Comparison of ENCODE assay signal across 1 cellular context in the genomic region with DNA sequence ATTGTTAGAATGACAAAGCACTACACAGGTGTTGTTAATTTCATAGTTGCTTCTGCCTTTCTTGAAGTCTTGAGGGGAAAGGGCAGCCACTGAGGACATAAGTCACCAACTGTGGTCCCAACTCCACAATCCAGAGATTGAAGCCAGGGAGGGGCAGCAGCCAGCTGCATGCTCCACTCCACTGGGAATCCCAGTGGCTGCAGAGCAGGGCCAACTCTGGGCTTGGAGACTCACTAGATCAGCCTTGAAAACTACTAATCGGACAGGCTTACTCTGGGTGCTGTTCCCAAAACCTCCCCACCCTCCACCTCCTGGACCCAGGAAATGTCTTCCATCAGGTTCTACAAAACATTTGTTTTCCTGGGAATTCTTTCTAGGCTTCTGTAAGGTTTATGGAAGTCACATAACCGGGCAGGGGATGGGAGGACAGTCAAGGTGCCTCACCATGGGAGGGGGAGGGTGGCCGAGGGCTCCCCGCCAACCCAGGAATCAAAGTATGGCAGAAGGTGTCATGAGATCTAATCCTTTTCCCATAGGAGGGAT.
TF ChIP-seq lines count a peak whose summit lies in the region.

No MANE protein-coding gene starts in this region.

TF ChIP-seq in H1, 55 proteins besides CTCF, POLR2A, EP300 and RAD21:
- TF ChIP-seq RBBP5 (IDR thresholded peaks at IDR 0.05; ENCODE audit: borderline replicate concordance, low read depth, low read length), result no peak
- no peak for TF ChIP-seq POU5F1 (IDR thresholded peaks at IDR 0.05; ENCODE audit: low read depth, low read length)
- no peak for TF ChIP-seq CHD2 (IDR thresholded peaks at IDR 0.05; ENCODE audit: low read length)
- TF ChIP-seq SP4 (IDR thresholded peaks at IDR 0.05; ENCODE audit: low read length), result no peak
- TF ChIP-seq, protein P1, sequence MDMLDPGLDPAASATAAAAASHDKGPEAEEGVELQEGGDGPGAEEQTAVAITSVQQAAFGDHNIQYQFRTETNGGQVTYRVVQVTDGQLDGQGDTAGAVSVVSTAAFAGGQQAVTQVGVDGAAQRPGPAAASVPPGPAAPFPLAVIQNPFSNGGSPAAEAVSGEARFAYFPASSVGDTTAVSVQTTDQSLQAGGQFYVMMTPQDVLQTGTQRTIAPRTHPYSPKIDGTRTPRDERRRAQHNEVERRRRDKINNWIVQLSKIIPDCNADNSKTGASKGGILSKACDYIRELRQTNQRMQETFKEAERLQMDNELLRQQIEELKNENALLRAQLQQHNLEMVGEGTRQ (IDR thresholded peaks at IDR 0.05; ENCODE audit: low read length), result no peak
